ENCODE assay signal across 8 cellular contexts in genomic region chr3:9400626-9401025, GRCh38. TPM values are rescaled to one million over a fixed set of nuclear protein-coding genes. Genes with fewer than 3 reads are reported as not detected.
A peak's percentile ranks its signal among the peaks of the same experiment; 100 is the strongest.
DNase-seq lines count a peak whose midpoint lies in the region; TF ChIP-seq lines count a peak whose summit lies in the region.

No MANE protein-coding gene starts in this region.

- no peak for TF ChIP-seq CTCF in fibroblast of pulmonary artery (IDR thresholded peaks at IDR 0.05; ENCODE audit: low read length, missing control alignments)

- H3K27ac ChIP-seq in stomach smooth muscle (ENCODE audit: low read length), result peak overlapping the region; percentile 12

- H3K4me1 ChIP-seq in stomach smooth muscle (ENCODE audit: control insufficient read depth, insufficient read depth, low read length), result peaks cover 34% of the 10 kb centered on the region

- H3K4me3 Mint-ChIP-seq in activated CD4-positive, alpha-beta memory T cell treated with anti-CD3 and anti-CD28 coated beads, Interleukin-2, amount 10 ng/mL, durations not matched to agents 7 days and 5 days, result peak overlapping the region; percentile 100
- no peak overlapping the region for H3K4me3 Mint-ChIP-seq in activated CD4-positive, alpha-beta memory T cell treated with anti-CD3 and anti-CD28 coated beads for 36 hours

- peaks cover 25% of the 10 kb centered on the region for H3K36me3 Mint-ChIP-seq in activated CD4-positive, alpha-beta memory T cell treated with anti-CD3 and anti-CD28 coated beads, Interleukin-2, amount 10 ng/mL, durations not matched to agents 7 days and 5 days (ENCODE audit: low read depth)
- peaks cover 22% of the 10 kb centered on the region for H3K36me3 Mint-ChIP-seq in activated CD4-positive, alpha-beta memory T cell treated with anti-CD3 and anti-CD28 coated beads for 36 hours

- no peaks in the 10 kb centered on the region for H3K36me3 ChIP-seq in stomach smooth muscle (ENCODE audit: control insufficient read depth in 2 of 2, insufficient read depth in 2 of 2, low read length in 2 of 2)

- H3K27me3 ChIP-seq in stomach smooth muscle (ENCODE audit: control insufficient read depth in 1 of 2, insufficient read depth in 2 of 2, low read length in 2 of 2), result no peaks in the 10 kb centered on the region

- no peaks in the 10 kb centered on the region for H3K9me3 ChIP-seq in stomach smooth muscle (ENCODE audit: control insufficient read depth in 2 of 2, low read length in 2 of 2)

- POLR2A ChIA-PET in activated CD4-positive, alpha-beta memory T cell treated with anti-CD3 and anti-CD28 coated beads, Interleukin-2, amount 10 ng/mL, durations not matched to agents 7 days and 5 days (lab: Charles Lee), result interaction anchor here (1.0 to 10.7 kb wide), 3 partner anchors 16 to 249 kb away, joined by 3 to 257 read pairs (median 7); partner anchors contain the start of genes MTMR14 and THUMPD3
- POLR2A ChIA-PET in activated CD4-positive, alpha-beta memory T cell treated with anti-CD3 and anti-CD28 coated beads for 36 hours (lab: Charles Lee), result interaction anchor here (0.6 to 5.8 kb wide), 2 partner anchors 20 to 38 kb away, joined by 4 to 72 read pairs; partner anchors contain the start of gene THUMPD3

- H3K4me3 ChIP-seq in fibroblast of pulmonary artery (replicated peaks; ENCODE audit: low read depth, low read length), result peak overlapping the region; percentile 85
- peak overlapping the region in 1 of 2 donors; percentile 16 for H3K4me3 ChIP-seq in stomach smooth muscle (ENCODE audit: low read length in 2 of 2)

- no peak overlapping the region for H3K9ac ChIP-seq in stomach smooth muscle (ENCODE audit: low read length in 2 of 2)

- no peak overlapping the region for H3K27ac Mint-ChIP-seq in activated CD4-positive, alpha-beta memory T cell treated with anti-CD3 and anti-CD28 coated beads, Interleukin-2, amount 10 ng/mL, durations not matched to agents 7 days and 5 days
- H3K27ac Mint-ChIP-seq in activated CD4-positive, alpha-beta memory T cell treated with anti-CD3 and anti-CD28 coated beads for 36 hours, result no peak overlapping the region

- H3K4me1 Mint-ChIP-seq in activated CD4-positive, alpha-beta memory T cell treated with anti-CD3 and anti-CD28 coated beads, Interleukin-2, amount 10 ng/mL, durations not matched to agents 7 days and 5 days, result peaks cover 56% of the 10 kb centered on the region
- H3K4me1 Mint-ChIP-seq in activated CD4-positive, alpha-beta memory T cell treated with anti-CD3 and anti-CD28 coated beads for 36 hours (ENCODE audit: low read depth), result peaks cover 58% of the 10 kb centered on the region

- CTCF ChIA-PET in activated CD4-positive, alpha-beta memory T cell treated with anti-CD3 and anti-CD28 coated beads, Interleukin-2, amount 10 ng/mL, durations not matched to agents 7 days and 5 days (lab: Charles Lee), result interaction anchor here (1.8 to 2.3 kb wide), 2 partner anchors 10 to 38 kb away, joined by 8 to 10 read pairs; partner anchors contain the start of gene THUMPD3
- CTCF ChIA-PET in activated CD4-positive, alpha-beta memory T cell treated with anti-CD3 and anti-CD28 coated beads for 36 hours (lab: Charles Lee), result no interaction called here

- no peaks in the 10 kb centered on the region for H3K9me3 Mint-ChIP-seq in activated CD4-positive, alpha-beta memory T cell treated with anti-CD3 and anti-CD28 coated beads, Interleukin-2, amount 10 ng/mL, durations not matched to agents 7 days and 5 days
- no peaks in the 10 kb centered on the region for H3K9me3 Mint-ChIP-seq in activated CD4-positive, alpha-beta memory T cell treated with anti-CD3 and anti-CD28 coated beads for 36 hours

- intact Hi-C loops in activated CD4-positive, alpha-beta memory T cell treated with anti-CD3 and anti-CD28 coated beads for 36 hours (cut with micrococcal nuclease), result no loop called here

- H3K27me3 Mint-ChIP-seq in activated CD4-positive, alpha-beta memory T cell treated with anti-CD3 and anti-CD28 coated beads, Interleukin-2, amount 10 ng/mL, durations not matched to agents 7 days and 5 days, result no peaks in the 10 kb centered on the region
- no peaks in the 10 kb centered on the region for H3K27me3 Mint-ChIP-seq in activated CD4-positive, alpha-beta memory T cell treated with anti-CD3 and anti-CD28 coated beads for 36 hours

- no peak for DNase-seq in activated CD4-positive, alpha-beta memory T cell treated with anti-CD3 and anti-CD28 coated beads, Interleukin-2, amount 10 ng/mL, durations not matched to agents 7 days and 5 days
- DNase-seq in activated CD4-positive, alpha-beta memory T cell treated with anti-CD3 and anti-CD28 coated beads for 36 hours, result no peak
- peak; percentile 61 for DNase-seq in SK-N-DZ (ENCODE audit: low spot score)
- no peak for DNase-seq in fibroblast of pulmonary artery (ENCODE audit: low read depth)
- DNase-seq in NCI-H2227 treated with DMSO at 0.1 percent for 48 hours (lab: John Stamatoyannopoulos, UW), result no peak
- no peak for DNase-seq in nucleus accumbens (lab: John Stamatoyannopoulos, UW)
- no peak for DNase-seq in NK-92 treated with Interleukin-12 subunit alpha and Interleukin-12 subunit beta, amount 100 ng/mL, for 24 hours (lab: John Stamatoyannopoulos, UW)

RNA-seq across cellular contexts. Expression of gene SETD5, which starts 3.2 kb away (rescaled TPM):
- 100 to 1,000 TPM; 110 to 111 TPM for total RNA-seq in activated CD4-positive, alpha-beta memory T cell treated with anti-CD3 and anti-CD28 coated beads, Interleukin-2, amount 10 ng/mL, durations not matched to agents 7 days and 5 days
- 100 to 1,000 TPM in 1 of 2 experiments, 10 to 100 TPM in 1; 98.0 to 103 TPM for total RNA-seq in activated CD4-positive, alpha-beta memory T cell treated with anti-CD3 and anti-CD28 coated beads for 36 hours
- 96.9 and 104 TPM in 2 replicates for polyA plus RNA-seq in SK-N-DZ (2014; cell fraction: cytosol; rRNA removed)
- polyA plus RNA-seq in SK-N-DZ (2014; cell fraction: nucleus; rRNA removed), result 176 and 232 TPM in 2 replicates

RNA-seq across cellular contexts. Expression of gene THUMPD3, which starts 37.8 kb away (rescaled TPM):
- 10 to 100 TPM; 44.3 to 47.2 TPM for total RNA-seq in activated CD4-positive, alpha-beta memory T cell treated with anti-CD3 and anti-CD28 coated beads, Interleukin-2, amount 10 ng/mL, durations not matched to agents 7 days and 5 days
- total RNA-seq in activated CD4-positive, alpha-beta memory T cell treated with anti-CD3 and anti-CD28 coated beads for 36 hours, result 10 to 100 TPM; 55.8 to 60.6 TPM
- 48.8 and 74.7 TPM in 2 replicates for polyA plus RNA-seq in SK-N-DZ (2014; cell fraction: cytosol; rRNA removed)
- polyA plus RNA-seq in SK-N-DZ (2014; cell fraction: nucleus; rRNA removed), result 20.9 and 50.1 TPM in 2 replicates
